ENCODE assay signal across 8 cellular contexts in genomic region chr5:99747342-99747741, GRCh38.
"Had no signal": no experiment of that assay in that cellular context is flagged by ENCODE, and none has a peak within 500 bp of the region (broad histone marks: within the 10 kb centered on the region; RNA-seq: fewer than 3 reads in every experiment).

No MANE protein-coding gene starts in this region.

- ATAC-seq: HCT116 had no signal

- H3K27ac Mint-ChIP-seq: H9, HFFc6 had no signal

- H3K4me1 Mint-ChIP-seq: H9 had no signal

- H3K4me3 Mint-ChIP-seq: H9, HFFc6 had no signal

- H3K9me3 ChIP-seq: HAP-1 had no signal

- H3K36me3 ChIP-seq: HAP-1 had no signal

- H2AFZ ChIP-seq: GM23248 had no signal

- H3K4me3 ChIP-seq: GM23248, HAP-1 had no signal

- DNase-seq: GM23248, GOT3, H7, H9, HCEC 1CT, HFFc6 had no signal

- H3K4me1 ChIP-seq: HAP-1 had no signal

- H3K27ac ChIP-seq: GM23248 had no signal
